ENCODE assay signal across 1 cellular context in the genomic region with DNA sequence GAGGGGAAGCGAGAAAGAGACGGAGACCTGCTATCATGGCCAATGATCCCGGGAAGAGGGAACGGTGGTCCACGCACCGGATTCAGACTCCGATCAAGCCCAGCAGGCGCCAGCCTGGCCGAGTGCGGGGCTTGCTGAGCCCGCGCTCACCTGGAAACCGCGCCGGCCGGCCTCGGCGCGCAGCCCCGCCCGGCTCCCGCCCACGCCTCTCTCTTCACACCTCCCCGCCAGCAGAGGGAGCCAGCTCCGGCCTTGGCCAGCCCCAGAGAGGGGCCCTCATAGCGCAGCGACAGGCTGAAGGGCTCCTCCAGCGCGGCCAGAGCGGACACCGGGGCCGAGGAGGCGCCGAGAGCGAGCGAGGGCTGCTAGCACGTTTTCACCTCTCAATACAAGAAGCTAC.
TF ChIP-seq lines count a peak whose summit lies in the region.

No MANE protein-coding gene starts in this region.

TF ChIP-seq in H1, 55 proteins besides CTCF, POLR2A, EP300 and RAD21:
- TF ChIP-seq, protein P1, sequence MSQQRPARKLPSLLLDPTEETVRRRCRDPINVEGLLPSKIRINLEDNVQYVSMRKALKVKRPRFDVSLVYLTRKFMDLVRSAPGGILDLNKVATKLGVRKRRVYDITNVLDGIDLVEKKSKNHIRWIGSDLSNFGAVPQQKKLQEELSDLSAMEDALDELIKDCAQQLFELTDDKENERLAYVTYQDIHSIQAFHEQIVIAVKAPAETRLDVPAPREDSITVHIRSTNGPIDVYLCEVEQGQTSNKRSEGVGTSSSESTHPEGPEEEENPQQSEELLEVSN (IDR thresholded peaks at IDR 0.05): peak; percentile 69
- TF ChIP-seq MAFK (IDR thresholded peaks at IDR 0.05; ENCODE audit: low read depth, low read length): no peak
- TF ChIP-seq TBP (IDR thresholded peaks at IDR 0.05; ENCODE audit: low read depth, low read length): peak; percentile 22; the same call in 1 of the 2 replicates
- TF ChIP-seq, protein P2, sequence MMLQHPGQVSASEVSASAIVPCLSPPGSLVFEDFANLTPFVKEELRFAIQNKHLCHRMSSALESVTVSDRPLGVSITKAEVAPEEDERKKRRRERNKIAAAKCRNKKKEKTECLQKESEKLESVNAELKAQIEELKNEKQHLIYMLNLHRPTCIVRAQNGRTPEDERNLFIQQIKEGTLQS (IDR thresholded peaks at IDR 0.05; ENCODE audit: insufficient read depth, low read depth, low read length): no peak
- TF ChIP-seq ASH2L (IDR thresholded peaks at IDR 0.05; ENCODE audit: low read length): no peak
- no peak for TF ChIP-seq EZH2 (IDR thresholded peaks at IDR 0.05; ENCODE audit: low read depth, low read length, severe bottlenecking)
- TF ChIP-seq JUN (IDR thresholded peaks at IDR 0.05; ENCODE audit: low read depth, low read length): no peak
- TF ChIP-seq ATF2 (IDR thresholded peaks at IDR 0.05; ENCODE audit: low read length): no peak
- peak; percentile 99 for TF ChIP-seq EGR1 (IDR thresholded peaks at IDR 0.05; ENCODE audit: borderline replicate concordance, low read depth, low read length)
- TF ChIP-seq CHD1 (IDR thresholded peaks at IDR 0.05; ENCODE audit: low read depth, low read length): no peak
- TF ChIP-seq GTF2F1 (IDR thresholded peaks at IDR 0.05; ENCODE audit: borderline replicate concordance, low read depth, low read length): no peak
- TF ChIP-seq BCL11A (IDR thresholded peaks at IDR 0.05; ENCODE audit: low read depth in 2 of 2, low read length in 2 of 2): no peak
- TF ChIP-seq CEBPB (IDR thresholded peaks at IDR 0.05; ENCODE audit: low read depth, low read length): no peak
